In genomic region chr19:43445426-43445825, GRCh38 we compare ENCODE assay signal across 35 cellular contexts. TPM values are rescaled to one million over a fixed set of nuclear protein-coding genes. Genes with fewer than 3 reads are reported as not detected.
"Had no signal": no experiment of that assay in that cellular context is flagged by ENCODE, and none has a peak within 500 bp of the region (broad histone marks: within the 10 kb centered on the region; RNA-seq: fewer than 3 reads in every experiment).

No MANE protein-coding gene starts in this region.

- H3K9me3 ChIP-seq: adrenal gland, body of pancreas, colonic mucosa, esophagus muscularis mucosa, gastroesophageal sphincter, heart right ventricle had no signal

- H3K27me3 Mint-ChIP-seq: activated B cell treated with CpG ODN at 0.5 μM for 24 hours; activated naive CD8-positive, alpha-beta T cell treated with anti-CD3 and anti-CD28 coated beads for 36 hours; activated naive CD8-positive, alpha-beta T cell treated with anti-CD3 and anti-CD28 coated beads, Interleukin-2, amount 50 U/mL, for 24 hours; activated T-cell treated with anti-CD3 and anti-CD28 coated beads, Interleukin-2, amount 50 U/mL, for 24 hours; effector memory CD8-positive, alpha-beta T cell; T-cell had no signal

- H3K4me3 Mint-ChIP-seq: activated B cell treated with CpG ODN at 0.5 μM for 24 hours; activated CD4-positive, alpha-beta memory T cell treated with anti-CD3 and anti-CD28 coated beads, Interleukin-2, amount 10 ng/mL, durations not matched to agents 7 days and 5 days; activated CD4-positive, alpha-beta T cell treated with anti-CD3 and anti-CD28 coated beads, Interleukin-2, amount 10 ng/mL, durations not matched to agents 24 days and 14 days; activated naive CD4-positive, alpha-beta T cell treated with anti-CD3 and anti-CD28 coated beads for 36 hours; activated naive CD8-positive, alpha-beta T cell treated with anti-CD3 and anti-CD28 coated beads for 36 hours; activated naive CD8-positive, alpha-beta T cell treated with anti-CD3 and anti-CD28 coated beads, Interleukin-2, amount 50 U/mL, for 24 hours; activated T-cell treated with anti-CD3 and anti-CD28 coated beads, Interleukin-2, amount 50 U/mL, for 24 hours; activated T-cell treated with anti-CD3 and anti-CD28 coated beads, Interleukin-2, amount 50 U/mL, for 72 hours; effector memory CD8-positive, alpha-beta T cell; T-cell; T-helper 1 cell treated with Interleukin-12 subunit alpha and Interleukin-12 subunit beta and Interleukin-4 antibody, amounts not matched to agents 30 μg/mL and 1 μg/mL, for 36 hours; T-helper 2 cell treated with Interferon-gamma antibody and Interleukin-4, amounts not matched to agents 5 μg/mL and 100 μg/mL, for 36 hours had no signal

- H3K36me3 Mint-ChIP-seq: activated naive CD8-positive, alpha-beta T cell treated with anti-CD3 and anti-CD28 coated beads for 36 hours; T-cell had no signal

- H3K27me3 ChIP-seq: adrenal gland, body of pancreas, colonic mucosa, dorsolateral prefrontal cortex, esophagus muscularis mucosa, foreskin keratinocyte, gastroesophageal sphincter, heart right ventricle, hepatocyte had no signal

- H3K36me3 ChIP-seq: adrenal gland, colonic mucosa, esophagus muscularis mucosa, gastroesophageal sphincter, heart right ventricle, WERI-Rb-1 had no signal

- H3K4me3 ChIP-seq: adrenal gland, body of pancreas, colonic mucosa, dorsolateral prefrontal cortex, esophagus muscularis mucosa, gastroesophageal sphincter, heart right ventricle, hepatocyte had no signal

- DNase-seq: activated B cell treated with CpG ODN at 0.5 μM for 24 hours; activated CD4-positive, alpha-beta memory T cell treated with anti-CD3 and anti-CD28 coated beads, Interleukin-2, amount 10 ng/mL, durations not matched to agents 7 days and 5 days; activated CD4-positive, alpha-beta T cell treated with anti-CD3 and anti-CD28 coated beads, Interleukin-2, amount 10 ng/mL, durations not matched to agents 24 days and 14 days; activated CD4-positive, alpha-beta T cell treated with anti-CD3 and anti-CD28 coated beads, Interleukin-2, amount 50 U/mL, for 4 hours; activated CD8-positive, alpha-beta memory T cell treated with anti-CD3 and anti-CD28 coated beads, Interleukin-2, amount 50 U/mL, for 48 hours; activated effector memory CD4-positive, alpha-beta T cell treated with Interleukin-2 at 50 U/mL for 16 hours; activated gamma-delta T cell treated with Interleukin-2 at 50 U/mL for 16 hours; activated naive CD4-positive, alpha-beta T cell treated with anti-CD3 and anti-CD28 coated beads for 36 hours; activated naive CD8-positive, alpha-beta T cell treated with anti-CD3 and anti-CD28 coated beads for 36 hours; activated naive CD8-positive, alpha-beta T cell treated with anti-CD3 and anti-CD28 coated beads, Interleukin-2, amount 50 U/mL, for 24 hours; activated T-cell treated with anti-CD3 and anti-CD28 coated beads for 4 hours; activated T-cell treated with anti-CD3 and anti-CD28 coated beads, Interleukin-2, amount 50 U/mL, for 24 hours; activated T-cell treated with anti-CD3 and anti-CD28 coated beads, Interleukin-2, amount 50 U/mL, for 72 hours; amygdala; aorta; body of pancreas; caudate nucleus; colonic mucosa; dorsolateral prefrontal cortex; effector CD4-positive, alpha-beta T cell; effector memory CD8-positive, alpha-beta T cell; erythroblast; foreskin keratinocyte; heart right ventricle; T-cell; T1000; WERI-Rb-1 had no signal

- H3K4me1 ChIP-seq: body of pancreas, colonic mucosa had no signal

- ATAC-seq: activated CD4-positive, CD25-positive, alpha-beta regulatory T cell treated with anti-CD3 and anti-CD28 coated beads, Interleukin-2, amount 50 U/mL, for 24 hours; activated naive CD8-positive, alpha-beta T cell treated with anti-CD3 and anti-CD28 coated beads, Interleukin-2, amount 50 U/mL, for 24 hours; activated T-cell treated with anti-CD3 and anti-CD28 coated beads, Interleukin-2, amount 50 U/mL, for 72 hours; body of pancreas; effector memory CD8-positive, alpha-beta T cell; foreskin keratinocyte; gastroesophageal sphincter; T-cell had no signal

- H3K27ac Mint-ChIP-seq: activated B cell treated with CpG ODN at 0.5 μM for 24 hours; activated CD4-positive, alpha-beta memory T cell treated with anti-CD3 and anti-CD28 coated beads, Interleukin-2, amount 10 ng/mL, durations not matched to agents 7 days and 5 days; activated CD4-positive, alpha-beta T cell treated with anti-CD3 and anti-CD28 coated beads, Interleukin-2, amount 10 ng/mL, durations not matched to agents 24 days and 14 days; activated naive CD4-positive, alpha-beta T cell treated with anti-CD3 and anti-CD28 coated beads for 36 hours; activated naive CD8-positive, alpha-beta T cell treated with anti-CD3 and anti-CD28 coated beads for 36 hours; activated naive CD8-positive, alpha-beta T cell treated with anti-CD3 and anti-CD28 coated beads, Interleukin-2, amount 50 U/mL, for 24 hours; activated T-cell treated with anti-CD3 and anti-CD28 coated beads, Interleukin-2, amount 50 U/mL, for 24 hours; activated T-cell treated with anti-CD3 and anti-CD28 coated beads, Interleukin-2, amount 50 U/mL, for 72 hours; T-helper 1 cell treated with Interleukin-12 subunit alpha and Interleukin-12 subunit beta and Interleukin-4 antibody, amounts not matched to agents 30 μg/mL and 1 μg/mL, for 36 hours; T-helper 2 cell treated with Interferon-gamma antibody and Interleukin-4, amounts not matched to agents 5 μg/mL and 100 μg/mL, for 36 hours had no signal

- H3K27ac ChIP-seq: adrenal gland, body of pancreas, colonic mucosa, dorsolateral prefrontal cortex, esophagus muscularis mucosa, foreskin keratinocyte, gastroesophageal sphincter, heart right ventricle, hepatocyte, WERI-Rb-1 had no signal

- H3K9me3 Mint-ChIP-seq: activated B cell treated with CpG ODN at 0.5 μM for 24 hours; activated CD4-positive, alpha-beta memory T cell treated with anti-CD3 and anti-CD28 coated beads, Interleukin-2, amount 10 ng/mL, durations not matched to agents 7 days and 5 days; activated CD4-positive, alpha-beta T cell treated with anti-CD3 and anti-CD28 coated beads, Interleukin-2, amount 10 ng/mL, durations not matched to agents 24 days and 14 days; activated naive CD4-positive, alpha-beta T cell treated with anti-CD3 and anti-CD28 coated beads for 36 hours; activated naive CD8-positive, alpha-beta T cell treated with anti-CD3 and anti-CD28 coated beads for 36 hours; activated naive CD8-positive, alpha-beta T cell treated with anti-CD3 and anti-CD28 coated beads, Interleukin-2, amount 50 U/mL, for 24 hours; activated T-cell treated with anti-CD3 and anti-CD28 coated beads, Interleukin-2, amount 50 U/mL, for 24 hours; activated T-cell treated with anti-CD3 and anti-CD28 coated beads, Interleukin-2, amount 50 U/mL, for 72 hours; effector memory CD8-positive, alpha-beta T cell; T-cell; T-helper 1 cell treated with Interleukin-12 subunit alpha and Interleukin-12 subunit beta and Interleukin-4 antibody, amounts not matched to agents 30 μg/mL and 1 μg/mL, for 36 hours; T-helper 2 cell treated with Interferon-gamma antibody and Interleukin-4, amounts not matched to agents 5 μg/mL and 100 μg/mL, for 36 hours had no signal

RNA-seq across cellular contexts. Expression of gene LYPD3, which starts 20.0 kb away (rescaled TPM):
- total RNA-seq: activated B cell treated with CpG ODN at 0.5 μM for 24 hours, glomerular endothelial cell had no signal

RNA-seq across cellular contexts. Expression of gene TEX101, which starts 30.7 kb away (rescaled TPM):
- total RNA-seq: activated B cell treated with CpG ODN at 0.5 μM for 24 hours; activated CD4-positive, alpha-beta memory T cell treated with anti-CD3 and anti-CD28 coated beads, Interleukin-2, amount 10 ng/mL, durations not matched to agents 7 days and 5 days; activated CD4-positive, alpha-beta T cell treated with anti-CD3 and anti-CD28 coated beads, Interleukin-2, amount 10 ng/mL, durations not matched to agents 24 days and 14 days; activated naive CD4-positive, alpha-beta T cell treated with anti-CD3 and anti-CD28 coated beads for 36 hours; activated naive CD8-positive, alpha-beta T cell treated with anti-CD3 and anti-CD28 coated beads for 36 hours; activated T-cell treated with anti-CD3 and anti-CD28 coated beads, Interleukin-2, amount 50 U/mL, for 72 hours; adrenal gland; aorta; body of pancreas; esophagus muscularis mucosa; foreskin keratinocyte; gastroesophageal sphincter; glomerular endothelial cell; heart right ventricle; hepatocyte; T-cell had no signal
- polyA plus RNA-seq: adrenal gland, aorta, foreskin keratinocyte, heart right ventricle, hepatocyte had no signal
